ENCODE assay signal across 8 cellular contexts in the genomic region with DNA sequence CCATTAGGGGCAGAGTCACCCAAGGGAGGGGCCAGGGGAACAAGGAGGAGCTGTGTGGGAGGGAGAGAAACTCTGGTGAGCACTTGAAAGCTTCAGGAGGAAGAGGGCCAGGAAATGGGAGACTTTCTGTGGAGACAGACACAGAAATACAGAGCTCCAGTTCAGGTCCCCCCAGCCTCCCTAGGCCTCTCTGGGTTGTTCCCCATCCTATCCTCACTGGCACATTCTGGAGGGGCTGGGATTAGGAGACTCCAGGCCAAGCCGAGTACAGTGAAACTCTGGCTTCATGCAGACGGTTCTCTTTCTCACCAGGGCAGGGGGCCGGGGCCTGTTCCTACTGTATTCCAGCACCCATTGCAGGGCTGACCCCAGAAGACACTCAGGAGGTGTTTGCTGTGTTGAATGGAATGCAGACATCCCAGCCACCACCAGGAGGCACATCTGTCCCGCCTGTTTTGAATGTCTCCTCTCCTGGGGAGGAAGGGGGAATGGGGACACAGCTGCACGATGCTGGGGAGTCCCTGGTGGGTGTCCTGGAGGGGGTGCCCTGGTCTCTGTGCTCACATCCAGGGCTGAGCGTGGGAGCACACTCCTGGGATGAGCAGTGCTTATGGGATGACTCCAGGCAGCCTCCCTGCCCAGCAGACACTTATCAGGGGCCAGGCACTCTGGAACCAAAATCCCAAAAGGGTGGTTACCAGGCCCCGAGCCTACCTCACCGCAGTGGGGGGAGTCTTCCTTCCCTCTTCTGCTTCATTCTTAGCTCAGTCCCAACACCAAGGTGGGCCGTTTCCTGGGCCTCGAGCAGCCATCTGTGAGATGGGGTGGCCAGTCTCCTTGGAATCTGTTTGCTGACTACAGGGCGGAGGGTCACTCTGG. TPM values are rescaled to one million over a fixed set of nuclear protein-coding genes. Genes with fewer than 3 reads are reported as not detected.
A peak's percentile ranks its signal among the peaks of the same experiment; 100 is the strongest.
DNase-seq lines count a peak whose midpoint lies in the region; ATAC-seq, FAIRE-seq and TF ChIP-seq lines count a peak whose summit lies in the region.

No MANE protein-coding gene starts in this region.

- no peak overlapping the region for H3K27ac Mint-ChIP-seq in HFFc6

- H3K36me3 ChIP-seq in BJ (ENCODE audit: control insufficient read depth, insufficient read depth, low read length) (no peaks in the 10 kb centered on the region), K562 (ENCODE audit: control insufficient read depth, insufficient read depth, low read length) (no peaks in the 10 kb centered on the region)

- in situ Hi-C loops in K562 (cut with MboI), result no loop called here

- BruUV-seq in K562 (replicated peaks; lab: Mats Ljungman, UMichigan), result no TSS peak

- H3K27ac ChIP-seq in K562 (ENCODE audit: extremely low read depth, low read depth, low read length), result no peak overlapping the region

- H3K79me2 ChIP-seq in K562 (ENCODE audit: control insufficient read depth, insufficient read depth, low read length), result no peaks in the 10 kb centered on the region

- peak; percentile 29 to 59; a peak in 3 of 4 replicates for TF ChIP-seq RAD21 in K562 (CRISPR knock-in tag; conservative IDR thresholded peaks at IDR 0.05 in 1 of 2, IDR thresholded peaks at IDR 0.05 in 1 of 2)

- TF ChIP-seq CTCF in BJ (IDR thresholded peaks at IDR 0.05; ENCODE audit: insufficient read depth, low read depth, low read length), result peak; percentile 76
- peak; percentile 85 for TF ChIP-seq CTCF in HFFc6 (IDR thresholded peaks at IDR 0.05)
- peak; percentile 47 to 67 (median 63) for TF ChIP-seq CTCF in K562 (IDR thresholded peaks at IDR 0.05 in 2 of 3, conservative IDR thresholded peaks at IDR 0.05 in 1 of 3; ENCODE audit: insufficient read depth in 2 of 3, low read depth in 1 of 3, low read length in 3 of 3)

- no peak overlapping the region for H3K4me3 ChIP-seq in BJ (ENCODE audit: low read depth, low read length)
- H3K4me3 ChIP-seq in K562, result no peak overlapping the region

- no peak for TF ChIP-seq EP300 in K562 (IDR thresholded peaks at IDR 0.05; ENCODE audit: low read length)

- intact Hi-C loops in K562 (cut with micrococcal nuclease), result no loop called here

- POLR2A ChIA-PET in BJ (lab: Charles Lee) (no interaction called here), K562 (lab: Yijun Ruan, JAX) (interaction anchor here (0.7 kb wide), 1 partner anchor 18 kb away, joined by 3 read pairs; no protein-coding TSS in a partner anchor)

- peak; percentile 79 for ATAC-seq in K562
- ATAC-seq in HG03095 (IDR thresholded peaks at IDR 0.05; ENCODE audit: unreplicated experiment), result no peak
- no peak for ATAC-seq in HG03432 (IDR thresholded peaks at IDR 0.05; ENCODE audit: unreplicated experiment)
- ATAC-seq in GM19395 (IDR thresholded peaks at IDR 0.05; ENCODE audit: unreplicated experiment), result no peak

- H3K4me3 Mint-ChIP-seq in HFFc6, result no peak overlapping the region

- H2AFZ ChIP-seq in K562 (ENCODE audit: low read depth, low read length), result no peak overlapping the region

- H3K27me3 Mint-ChIP-seq in HFFc6 (ENCODE audit: insufficient read depth), result peaks cover 23% of the 10 kb centered on the region

- CTCF ChIA-PET in BJ (lab: Yijun Ruan, JAX), result interaction anchor here (0.6 to 2.2 kb wide), 23 partner anchors 9 to 590 kb away, joined by 3 to 21 read pairs (median 4); no protein-coding TSS in a partner anchor
- CTCF ChIA-PET in K562 (lab: Yijun Ruan, JAX; ENCODE audit: low intra/inter-chr PET ratio), result interaction anchor here (1.0 to 1.2 kb wide), 2 partner anchors 488 to 489 kb away, joined by 3 to 5 read pairs; no protein-coding TSS in a partner anchor

- no peak for TF ChIP-seq POLR2A in K562 (conservative IDR thresholded peaks at IDR 0.05)

- H3K27me3 ChIP-seq in BJ (ENCODE audit: control insufficient read depth, insufficient read depth, low read length), result peaks cover 9% of the 10 kb centered on the region; the same call in 1 of the 2 replicates
- peaks cover 0 to 36% of the 10 kb centered on the region in 2 experiments; a peak in 2 of 5 replicates for H3K27me3 ChIP-seq in K562 (ENCODE audit: control insufficient read depth in 2 of 2, insufficient read depth in 2 of 2, low read length in 2 of 2)

- DNase-seq in BJ (ENCODE audit: low read depth), result no peak
- no peak for DNase-seq in HFFc6
- DNase-seq in K562 (ENCODE audit: extremely low read depth in 1 of 4, low spot score in 3 of 4), result peak; percentile 17 to 32 (median 30)
- peak; percentile 37 for DNase-seq in kidney tubule cell (ENCODE audit: low spot score)
- no peak for DNase-seq in NCI-H510A (lab: John Stamatoyannopoulos, UW)

- peak; percentile 67 for FAIRE-seq in K562 (lab: Jason Lieb, UNC)

- no peaks in the 10 kb centered on the region for H3K9me3 Mint-ChIP-seq in HFFc6

- H3K9me3 ChIP-seq in K562 (replicated peaks; ENCODE audit: control insufficient read depth, insufficient read depth, low read depth, low read length), result no peaks in the 10 kb centered on the region

- H3K9ac ChIP-seq in K562 (ENCODE audit: insufficient read depth in 1 of 2, low read depth in 2 of 2, low read length in 2 of 2), result no peak overlapping the region

- no peak overlapping the region for H3K4me2 ChIP-seq in K562 (ENCODE audit: insufficient read depth, low read length)

- H4K20me1 ChIP-seq in K562 (replicated peaks; ENCODE audit: control insufficient read depth, insufficient read depth, low read length), result 0 out of 2 replicates have a peak, but pooled peaks cover 4% of the 10 kb centered on the region

- no peaks in the 10 kb centered on the region for H3K36me3 Mint-ChIP-seq in HFFc6 (ENCODE audit: low read depth)

- H3K9me1 ChIP-seq in K562 (ENCODE audit: control insufficient read depth, insufficient read depth, low read length), result no peaks in the 10 kb centered on the region

- 1% methylated on average over 8 of the region's 11 CpGs for WGBS in K562 (ENCODE audit: insufficient coverage, low coverage, missing lambda C conversion rate)

- H3K4me1 Mint-ChIP-seq in HFFc6 (ENCODE audit: low read depth), result no peaks in the 10 kb centered on the region

- H3K4me1 ChIP-seq in K562 (replicated peaks in 1 of 2; ENCODE audit: control insufficient read depth in 2 of 2, insufficient read depth in 2 of 2, low read length in 2 of 2), result no peaks in the 10 kb centered on the region

RNA-seq across cellular contexts. Expression of a gene that starts 5.5 kb away (rescaled TPM):
- not detected in 2 replicates for polyA plus RNA-seq in BJ (2011; rRNA removed)
- polyA minus RNA-seq in BJ (2011; rRNA and poly(A)+ RNA removed), result not detected in 2 replicates
- total RNA-seq in HFFc6 (2021; fragmentation: NEBNext Ultra II Directional; extraction: Animal tissue kit (Norgen Biotek cat#: 25700)), result not detected
- total RNA-seq in K562 (2011; cell fraction: chromatin; rRNA removed; ENCODE audit: low replicate concordance), result not detected in 2 replicates
- not detected in 2 replicates for total RNA-seq in K562 (2011; cell fraction: nucleolus; rRNA removed)
- total RNA-seq in K562 (2011; cell fraction: nucleoplasm; rRNA removed), result not detected in 2 replicates
- not detected in 2 replicates for total RNA-seq in K562 (2014; rRNA removed)
- not detected in 2 replicates for total RNA-seq in K562 (2014; rRNA removed; fragmentation: Illumina TruSeq; extraction: Trizol)
- total RNA-seq in K562 (2015; rRNA removed; fragmentation: Illumina TruSeq; extraction: Trizol), result not detected in 2 replicates
- total RNA-seq in K562 (2021), result not detected in 2 replicates
- not detected in 2 replicates for polyA plus RNA-seq in K562 (2011; rRNA removed)
- polyA plus RNA-seq in K562 (2011; cell fraction: cytosol; rRNA removed), result not detected in 2 replicates
- polyA plus RNA-seq in K562 (2011; cell fraction: nucleus; rRNA removed), result not detected in 2 replicates
- not detected in 2 replicates for polyA plus RNA-seq in K562 (2012)
- not detected in 2 replicates for polyA plus RNA-seq in K562 (2014; fragmentation: Illumina TruSeq; extraction: Trizol)
- not detected for polyA plus RNA-seq in K562 (2014; fragmentation: Nextera tagmentation; extraction: Ambion mirVana)
- not detected in 2 replicates for polyA plus RNA-seq in K562 (2014; rRNA removed)
- not detected in 2 replicates for polyA minus RNA-seq in K562 (2011; rRNA and poly(A)+ RNA removed)
- polyA minus RNA-seq in K562 (2011; cell fraction: cytosol; rRNA and poly(A)+ RNA removed), result not detected in 2 replicates
- polyA minus RNA-seq in K562 (2011; cell fraction: nucleus; rRNA and poly(A)+ RNA removed), result not detected in 2 replicates

RNA-seq across cellular contexts. Expression of a gene that starts 15.2 kb away (rescaled TPM):
- polyA plus RNA-seq in BJ (2011; rRNA removed), result not detected in 2 replicates
- polyA minus RNA-seq in BJ (2011; rRNA and poly(A)+ RNA removed), result not detected in 2 replicates
- not detected for total RNA-seq in HFFc6 (2021; fragmentation: NEBNext Ultra II Directional; extraction: Animal tissue kit (Norgen Biotek cat#: 25700))
- total RNA-seq in K562 (2011; cell fraction: chromatin; rRNA removed; ENCODE audit: low replicate concordance), result not detected in 2 replicates
- total RNA-seq in K562 (2011; cell fraction: nucleolus; rRNA removed), result not detected in 2 replicates
- not detected in 2 replicates for total RNA-seq in K562 (2011; cell fraction: nucleoplasm; rRNA removed)
- not detected in 2 replicates for total RNA-seq in K562 (2014; rRNA removed)
- total RNA-seq in K562 (2014; rRNA removed; fragmentation: Illumina TruSeq; extraction: Trizol), result not detected in 2 replicates
- total RNA-seq in K562 (2015; rRNA removed; fragmentation: Illumina TruSeq; extraction: Trizol), result not detected in 2 replicates
- total RNA-seq in K562 (2021), result not detected in 2 replicates
- not detected in 2 replicates for polyA plus RNA-seq in K562 (2011; rRNA removed)
- polyA plus RNA-seq in K562 (2011; cell fraction: cytosol; rRNA removed), result not detected in 2 replicates
- not detected in 2 replicates for polyA plus RNA-seq in K562 (2011; cell fraction: nucleus; rRNA removed)
- polyA plus RNA-seq in K562 (2012), result not detected in 2 replicates
- not detected in 2 replicates for polyA plus RNA-seq in K562 (2014; fragmentation: Illumina TruSeq; extraction: Trizol)
- not detected for polyA plus RNA-seq in K562 (2014; fragmentation: Nextera tagmentation; extraction: Ambion mirVana)
- not detected in 2 replicates for polyA plus RNA-seq in K562 (2014; rRNA removed)
- polyA minus RNA-seq in K562 (2011; rRNA and poly(A)+ RNA removed), result not detected in 2 replicates
- not detected in 2 replicates for polyA minus RNA-seq in K562 (2011; cell fraction: cytosol; rRNA and poly(A)+ RNA removed)
- not detected in 2 replicates for polyA minus RNA-seq in K562 (2011; cell fraction: nucleus; rRNA and poly(A)+ RNA removed)

RNA-seq across cellular contexts. Expression of a gene that starts 23.7 kb away (rescaled TPM):
- polyA plus RNA-seq in BJ (2011; rRNA removed) (not detected in 2 replicates), K562 (2011; rRNA removed) (not detected in 2 replicates), K562 (2014; fragmentation: Illumina TruSeq; extraction: Trizol) (not detected in 2 replicates), K562 (2014; fragmentation: Nextera tagmentation; extraction: Ambion mirVana) (not detected), K562 (2014; rRNA removed) (not detected in 2 replicates)
- not detected in 2 replicates for polyA minus RNA-seq in BJ (2011; rRNA and poly(A)+ RNA removed)
- not detected for total RNA-seq in HFFc6 (2021; fragmentation: NEBNext Ultra II Directional; extraction: Animal tissue kit (Norgen Biotek cat#: 25700))
- total RNA-seq in K562 (2011; cell fraction: chromatin; rRNA removed; ENCODE audit: low replicate concordance), result not detected in 2 replicates
- not detected in 2 replicates for total RNA-seq in K562 (2011; cell fraction: nucleolus; rRNA removed)
- total RNA-seq in K562 (2011; cell fraction: nucleoplasm; rRNA removed), result not detected in 2 replicates
- total RNA-seq in K562 (2014; rRNA removed) (not detected in 2 replicates), K562 (2014; rRNA removed; fragmentation: Illumina TruSeq; extraction: Trizol) (not detected in 2 replicates), K562 (2015; rRNA removed; fragmentation: Illumina TruSeq; extraction: Trizol) (not detected in 2 replicates), K562 (2021) (not detected in 2 replicates)
- not detected in 2 replicates for polyA plus RNA-seq in K562 (2011; cell fraction: cytosol; rRNA removed)
- not detected in 2 replicates for polyA plus RNA-seq in K562 (2011; cell fraction: nucleus; rRNA removed)
- not detected in 2 replicates for polyA plus RNA-seq in K562 (2012)
- not detected in 2 replicates for polyA minus RNA-seq in K562 (2011; rRNA and poly(A)+ RNA removed)
- polyA minus RNA-seq in K562 (2011; cell fraction: cytosol; rRNA and poly(A)+ RNA removed), result not detected in 2 replicates
- not detected in 2 replicates for polyA minus RNA-seq in K562 (2011; cell fraction: nucleus; rRNA and poly(A)+ RNA removed)

RNA-seq across cellular contexts. Expression of a gene that starts 43.2 kb away (rescaled TPM):
- polyA plus RNA-seq in BJ (2011; rRNA removed) (not detected in 2 replicates), K562 (2011; rRNA removed) (not detected in 2 replicates), K562 (2014; fragmentation: Illumina TruSeq; extraction: Trizol) (not detected in 2 replicates), K562 (2014; fragmentation: Nextera tagmentation; extraction: Ambion mirVana) (not detected), K562 (2014; rRNA removed) (not detected in 2 replicates)
- not detected in 2 replicates for polyA minus RNA-seq in BJ (2011; rRNA and poly(A)+ RNA removed)
- not detected for total RNA-seq in HFFc6 (2021; fragmentation: NEBNext Ultra II Directional; extraction: Animal tissue kit (Norgen Biotek cat#: 25700))
- total RNA-seq in K562 (2011; cell fraction: chromatin; rRNA removed; ENCODE audit: low replicate concordance), result not detected in 2 replicates
- not detected in 2 replicates for total RNA-seq in K562 (2011; cell fraction: nucleolus; rRNA removed)
- total RNA-seq in K562 (2011; cell fraction: nucleoplasm; rRNA removed), result not detected in 2 replicates
- total RNA-seq in K562 (2014; rRNA removed) (not detected in 2 replicates), K562 (2014; rRNA removed; fragmentation: Illumina TruSeq; extraction: Trizol) (not detected in 2 replicates), K562 (2015; rRNA removed; fragmentation: Illumina TruSeq; extraction: Trizol) (not detected in 2 replicates), K562 (2021) (not detected in 2 replicates)
- polyA plus RNA-seq in K562 (2011; cell fraction: cytosol; rRNA removed), result not detected in 2 replicates
- polyA plus RNA-seq in K562 (2011; cell fraction: nucleus; rRNA removed), result not detected in 2 replicates
- not detected in 2 replicates for polyA plus RNA-seq in K562 (2012)
- polyA minus RNA-seq in K562 (2011; rRNA and poly(A)+ RNA removed), result not detected in 2 replicates
- not detected in 2 replicates for polyA minus RNA-seq in K562 (2011; cell fraction: cytosol; rRNA and poly(A)+ RNA removed)
- not detected in 2 replicates for polyA minus RNA-seq in K562 (2011; cell fraction: nucleus; rRNA and poly(A)+ RNA removed)

Comparison
In these comparisons a context has a peak if more than half of its experiments do, and no peak if none do; other contexts are left out.
1. DNase-seq: peak in K562 (4 of 4) and kidney tubule cell (single experiment); none in BJ (single experiment), HFFc6 (single experiment) and NCI-H510A (single experiment).
2. Peak in every context shown above with its lines, with median percentiles within 50 percentile points of each other: CTCF ChIP-seq.